ENCODE assay signal across 9 cellular contexts in genomic region chr4:89486042-89486441, GRCh38.
A peak's percentile ranks its signal among the peaks of the same experiment; 100 is the strongest.
DNase-seq lines count a peak whose midpoint lies in the region; ATAC-seq, FAIRE-seq and TF ChIP-seq lines count a peak whose summit lies in the region.
"Had no signal": no experiment of that assay in that cellular context is flagged by ENCODE, and none has a peak within 500 bp of the region (broad histone marks: within the 10 kb centered on the region; RNA-seq: fewer than 3 reads in every experiment).

No MANE protein-coding gene starts in this region.

- TF ChIP-seq CTCF in HFFc6 (IDR thresholded peaks at IDR 0.05) (peak; percentile 63), RWPE1 (conservative IDR thresholded peaks at IDR 0.05; ENCODE audit: low read depth) (peak; percentile 44), stomach (IDR thresholded peaks at IDR 0.05) (peak in 1 of 7 experiments; percentile 23)

- CTCF ChIA-PET in RWPE1 (lab: Yijun Ruan, JAX) = no interaction called here

- no peak overlapping the region for H3K27ac Mint-ChIP-seq in HFFc6

- peaks cover 0 to 8% (median 1%) of the 10 kb centered on the region in 4 donors for H3K4me1 ChIP-seq in stomach

- no peaks in the 10 kb centered on the region; the same call in 1 of the 2 replicates for H3K27me3 Mint-ChIP-seq in HFFc6 (ENCODE audit: insufficient read depth)

- ATAC-seq in GM21367 (IDR thresholded peaks at IDR 0.05; ENCODE audit: unreplicated experiment) = no peak

- no peaks in the 10 kb centered on the region for H3K36me3 Mint-ChIP-seq in HFFc6 (ENCODE audit: low read depth)

- no peaks in the 10 kb centered on the region for H3K36me3 ChIP-seq in stomach

- H3K27ac ChIP-seq in RWPE1 = no peak overlapping the region
- H3K27ac ChIP-seq in stomach = no peak overlapping the region

- no peak overlapping the region for H3K4me3 Mint-ChIP-seq in HFFc6

- no peak for TF ChIP-seq EP300 in stomach (IDR thresholded peaks at IDR 0.05)

- DNase-seq in DMS114 treated with DMSO at 0.1 percent for 48 hours (lab: John Stamatoyannopoulos, UW; ENCODE audit: unreplicated experiment) (peak; percentile 1), HFFc6 (peak; percentile 41), RWPE1 (ENCODE audit: low spot score) (no peak), stomach (no peak), NCI-H187 (lab: John Stamatoyannopoulos, UW) (no peak), head of caudate nucleus (no peak)
- DNase-seq: central memory CD4-positive, alpha-beta T cell had no signal

- POLR2A ChIA-PET in RWPE1 (lab: Yijun Ruan, JAX; ENCODE audit: low non-redundant PET) = no interaction called here

- H3K4me3 ChIP-seq in stomach = no peak overlapping the region

- H3K9me3 Mint-ChIP-seq in HFFc6 = no peaks in the 10 kb centered on the region

- H3K4me1 Mint-ChIP-seq in HFFc6 (ENCODE audit: low read depth) = peaks cover 6% of the 10 kb centered on the region; the same call in 1 of the 2 replicates

- FAIRE-seq in islet of Langerhans (lab: Jason Lieb, UNC) = peak; percentile 76

- intact Hi-C loops in stomach (cut with DNase I; ENCODE audit: low total_unique reads) = no loop called here
- intact Hi-C loops in head of caudate nucleus (cut with DNase I) = no loop called here

- no peaks in the 10 kb centered on the region for H3K27me3 ChIP-seq in stomach

- peaks cover 0 to under 1% (median 0%) of the 10 kb centered on the region in 4 donors for H3K9me3 ChIP-seq in stomach

- WGBS in stomach, 5 donors = 34 to 40% (median 37%) methylated on average over 3 of the region's 3 CpGs

- no peak for TF ChIP-seq POLR2A in stomach (IDR thresholded peaks at IDR 0.05)

Comparison
In these comparisons a context has a peak if more than half of its experiments do, and no peak if none do; other contexts are left out.
1. DNase-seq: peak in DMS114 treated with DMSO at 0.1 percent for 48 hours (single experiment) and HFFc6 (single experiment); none in RWPE1 (single experiment), stomach (single experiment), NCI-H187 (0 of 2) and head of caudate nucleus (0 of 42).